Comparison of ENCODE assay signal across 1 cellular context in genomic region chr9:20988916-20989315, GRCh38.
TF ChIP-seq lines count a peak whose summit lies in the region.

No MANE protein-coding gene starts in this region.

TF ChIP-seq in GM12878, 131 proteins besides CTCF, POLR2A, EP300 and RAD21 (continued from another document):
- TF ChIP-seq REST (IDR thresholded peaks at IDR 0.05; ENCODE audit: low read depth, low read length) (no peak), POU2F2 (IDR thresholded peaks at IDR 0.05; ENCODE audit: borderline replicate concordance, low read depth, low read length) (no peak)
